Comparison of ENCODE assay signal across 36 cellular contexts in the genomic region with DNA sequence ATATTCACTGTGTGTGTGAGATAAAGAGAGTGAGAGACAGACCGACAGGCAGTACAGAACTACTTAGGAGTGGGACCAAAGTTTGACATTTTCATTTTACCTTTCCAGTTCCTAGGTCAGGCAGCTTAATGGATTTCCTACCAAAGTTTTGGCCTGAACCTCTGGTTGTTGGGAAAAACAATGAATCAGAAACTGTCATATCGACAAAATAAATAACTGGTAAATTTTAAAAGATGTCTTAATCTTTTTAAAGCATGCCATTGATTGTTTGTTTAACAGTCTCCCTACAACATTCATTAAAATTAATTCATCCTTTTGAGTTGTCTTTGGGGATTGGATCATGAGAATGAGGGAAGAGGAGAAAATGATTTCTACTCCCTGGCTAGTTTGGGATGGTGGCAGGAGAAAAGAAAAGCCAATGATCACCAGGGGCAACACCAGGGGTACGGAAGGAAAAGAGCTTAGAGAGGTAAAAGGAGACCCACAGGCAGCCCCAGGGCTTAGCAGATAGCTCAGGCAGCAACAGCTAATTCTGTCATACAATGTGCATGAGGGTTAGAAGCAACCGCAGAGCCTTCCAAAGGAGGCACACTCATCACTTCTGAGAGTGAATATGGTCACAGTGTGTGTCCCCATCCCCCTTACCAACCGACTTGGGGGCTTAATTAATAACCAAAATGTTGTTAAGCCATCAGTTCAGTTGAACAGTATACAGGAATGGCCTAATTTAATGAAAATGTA.
"Had no signal": no experiment of that assay in that cellular context is flagged by ENCODE, and none has a peak within 500 bp of the region (broad histone marks: within the 10 kb centered on the region; RNA-seq: fewer than 3 reads in every experiment).

No MANE protein-coding gene starts in this region.

- H3K27me3 ChIP-seq: adrenal gland, body of pancreas, brain microvascular endothelial cell, breast epithelium had no signal

- H3K4me1 ChIP-seq: adrenal gland, body of pancreas, breast epithelium had no signal

- H3K4me3 ChIP-seq: adrenal gland, body of pancreas, breast epithelium had no signal

- DNase-seq: activated CD4-positive, alpha-beta memory T cell treated with anti-CD3 and anti-CD28 coated beads, Interleukin-2, amount 10 ng/mL, durations not matched to agents 7 days and 5 days; activated CD4-positive, alpha-beta T cell treated with anti-CD3 and anti-CD28 coated beads for 1 hour; activated CD4-positive, alpha-beta T cell treated with anti-CD3 and anti-CD28 coated beads for 36 hours; activated CD4-positive, alpha-beta T cell treated with anti-CD3 and anti-CD28 coated beads for 48 hours; activated CD4-positive, alpha-beta T cell treated with anti-CD3 and anti-CD28 coated beads, Interleukin-2, amount 10 ng/mL, durations not matched to agents 7 days and 5 days; activated CD4-positive, alpha-beta T cell treated with anti-CD3 and anti-CD28 coated beads, Interleukin-2, amount 50 U/mL, for 48 hours; activated CD4-positive, CD25-positive, alpha-beta regulatory T cell; activated CD8-positive, alpha-beta memory T cell treated with anti-CD3 and anti-CD28 coated beads, Interleukin-2, amount 50 U/mL, for 4 hours; activated effector memory CD4-positive, alpha-beta T cell treated with anti-CD3 and anti-CD28 coated beads, Interleukin-2, amount 50 U/mL, for 16 hours; activated gamma-delta T cell treated with Interleukin-2 at 50 U/mL for 16 hours; activated naive CD4-positive, alpha-beta T cell; activated naive CD4-positive, alpha-beta T cell treated with anti-CD3 and anti-CD28 coated beads for 36 hours; activated naive CD4-positive, alpha-beta T cell treated with anti-CD3 and anti-CD28 coated beads, Interleukin-2, amount 50 U/mL, for 16 hours; activated naive CD8-positive, alpha-beta T cell treated with anti-CD3 and anti-CD28 coated beads for 36 hours; activated T-cell treated with anti-CD3 and anti-CD28 coated beads for 4 hours; activated T-cell treated with anti-CD3 and anti-CD28 coated beads, Interleukin-2, amount 50 U/mL, for 1 hour; activated T-cell treated with anti-CD3 and anti-CD28 coated beads, Interleukin-2, amount 50 U/mL, for 4 hours; activated T-cell treated with anti-CD3 and anti-CD28 coated beads, Interleukin-2, amount 50 U/mL, for 72 hours; adrenal gland; amniotic stem cell; aorta; body of pancreas; brain microvascular endothelial cell; caudate nucleus; cerebellar nuclear complex; T-helper 1 cell; T-helper 2 cell; T-helper 9 cell; WERI-Rb-1 had no signal

- ATAC-seq: activated CD4-positive, alpha-beta T cell treated with anti-CD3 and anti-CD28 coated beads for 36 hours; activated CD4-positive, CD25-positive, alpha-beta regulatory T cell treated with anti-CD3 and anti-CD28 coated beads, Interleukin-2, amount 50 U/mL, for 24 hours; activated naive CD4-positive, alpha-beta T cell treated with anti-CD3 and anti-CD28 coated beads, Interleukin-2, amount 50 U/mL, for 72 hours; activated T-cell treated with anti-CD3 and anti-CD28 coated beads, Interleukin-2, amount 50 U/mL, for 4 hours; activated T-cell treated with anti-CD3 and anti-CD28 coated beads, Interleukin-2, amount 50 U/mL, for 72 hours; activated T-helper 17 cell treated with anti-CD3 and anti-CD28 coated beads, Interleukin-2, amount 50 U/mL, for 72 hours; body of pancreas; WTC11 had no signal

- H3K36me3 ChIP-seq: adrenal gland, brain microvascular endothelial cell, breast epithelium, WERI-Rb-1 had no signal

- H3K9me3 ChIP-seq: adrenal gland, body of pancreas had no signal

- H3K27ac ChIP-seq: adrenal gland, body of pancreas, brain microvascular endothelial cell, breast epithelium, WERI-Rb-1 had no signal

- FAIRE-seq: astrocyte, TTC549 had no signal
